Comparison of ENCODE assay signal across 21 cellular contexts in genomic region chr12:45611495-45611894, GRCh38.
A peak's percentile ranks its signal among the peaks of the same experiment; 100 is the strongest.
DNase-seq lines count a peak whose midpoint lies in the region; ATAC-seq, FAIRE-seq and TF ChIP-seq lines count a peak whose summit lies in the region.
"Had no signal": no experiment of that assay in that cellular context is flagged by ENCODE, and none has a peak within 500 bp of the region (broad histone marks: within the 10 kb centered on the region; RNA-seq: fewer than 3 reads in every experiment).

No MANE protein-coding gene starts in this region.

- no peaks in the 10 kb centered on the region for H3K79me2 ChIP-seq in astrocyte (ENCODE audit: insufficient read depth, low read length)
- no peaks in the 10 kb centered on the region for H3K79me2 ChIP-seq in keratinocyte (ENCODE audit: control insufficient read depth, insufficient read depth, low read length)

- H3K9ac ChIP-seq in astrocyte (ENCODE audit: low read length) (no peak overlapping the region), keratinocyte (ENCODE audit: control insufficient read depth, extremely low read depth, insufficient read depth, low read length) (no peak overlapping the region)

- H4K20me1 ChIP-seq in astrocyte (ENCODE audit: insufficient read depth, low read length) (no peaks in the 10 kb centered on the region), keratinocyte (ENCODE audit: control insufficient read depth, extremely low read depth, insufficient read depth, low read length) (no peaks in the 10 kb centered on the region)

- peak overlapping the region; percentile 78 to 89 for H3K27ac Mint-ChIP-seq in natural killer cell treated with Interleukin-12 subunit alpha and Interleukin-12 subunit beta and Interleukin-15 and Interleukin-18, amount 100 ng/mL, for 72 hours
- no peak overlapping the region for H3K27ac Mint-ChIP-seq in natural killer cell
- H3K27ac Mint-ChIP-seq in astrocyte (ENCODE audit: unreplicated experiment), result no peak overlapping the region
- H3K27ac Mint-ChIP-seq: activated CD8-positive, alpha-beta T cell treated with anti-CD3 and anti-CD28 coated beads, Interleukin-2, amount 10 ng/mL, durations not matched to agents 7 days and 5 days had no signal

- no peaks in the 10 kb centered on the region for H3K27me3 Mint-ChIP-seq in natural killer cell treated with Interleukin-12 subunit alpha and Interleukin-12 subunit beta and Interleukin-15 and Interleukin-18, amount 100 ng/mL, for 72 hours
- H3K27me3 Mint-ChIP-seq in natural killer cell (ENCODE audit: low read depth in 2 of 2) (peaks cover 4 to 9% of the 10 kb centered on the region in 2 donors), astrocyte (ENCODE audit: low read depth, unreplicated experiment) (no peaks in the 10 kb centered on the region)

- H3K4me1 Mint-ChIP-seq in natural killer cell treated with Interleukin-12 subunit alpha and Interleukin-12 subunit beta and Interleukin-15 and Interleukin-18, amount 100 ng/mL, for 72 hours (ENCODE audit: low read depth in 2 of 2), result peaks cover 47 to 55% of the 10 kb centered on the region in 2 donors
- H3K4me1 Mint-ChIP-seq in natural killer cell, result peaks cover 0 to 7% of the 10 kb centered on the region in 2 donors
- H3K4me1 Mint-ChIP-seq in astrocyte (ENCODE audit: low read depth, unreplicated experiment), result peaks cover 17% of the 10 kb centered on the region

- no peak for ATAC-seq in natural killer cell treated with Interleukin-12 subunit alpha and Interleukin-12 subunit beta and Interleukin-15 and Interleukin-18, amount 100 ng/mL, for 72 hours
- ATAC-seq in natural killer cell, result no peak
- no peak for ATAC-seq in thoracic aorta (ENCODE audit: insufficient number of reproducible peaks, low FRiP score, low read depth)
- ATAC-seq in upper lobe of right lung, result no peak
- no peak for ATAC-seq in HG03039 (IDR thresholded peaks at IDR 0.05; ENCODE audit: unreplicated experiment)
- ATAC-seq: activated CD8-positive, alpha-beta T cell treated with anti-CD3 and anti-CD28 coated beads, Interleukin-2, amount 10 ng/mL, durations not matched to agents 7 days and 5 days had no signal

- intact Hi-C loops in natural killer cell (cut with micrococcal nuclease) (no loop called here), upper lobe of right lung (cut with DNase I) (no loop called here)

- H3K27me3 ChIP-seq in astrocyte (ENCODE audit: insufficient read depth, low read length) (no peaks in the 10 kb centered on the region), keratinocyte (ENCODE audit: control insufficient read depth, extremely low read depth, insufficient read depth, low read length) (no peaks in the 10 kb centered on the region), thoracic aorta (replicated peaks; ENCODE audit: insufficient read depth) (no peaks in the 10 kb centered on the region), upper lobe of right lung (peaks cover 10% of the 10 kb centered on the region)
- H3K27me3 ChIP-seq: adrenal gland had no signal

- H3K9me1 ChIP-seq in keratinocyte (ENCODE audit: control insufficient read depth, extremely low read depth, insufficient read depth, low read length), result no peaks in the 10 kb centered on the region

- H3K9me3 ChIP-seq in astrocyte (ENCODE audit: insufficient read depth, low read depth, low read length) (no peaks in the 10 kb centered on the region), keratinocyte (ENCODE audit: control insufficient read depth, low read depth, low read length) (no peaks in the 10 kb centered on the region), thoracic aorta (no peaks in the 10 kb centered on the region), upper lobe of right lung (no peaks in the 10 kb centered on the region)
- H3K9me3 ChIP-seq: adrenal gland, HAP-1, spleen had no signal

- no peak for DNase-seq in natural killer cell treated with Interleukin-12 subunit alpha and Interleukin-12 subunit beta and Interleukin-15 and Interleukin-18, amount 100 ng/mL, for 72 hours (ENCODE audit: low spot score)
- DNase-seq in natural killer cell (no peak), astrocyte (ENCODE audit: low read depth) (no peak), keratinocyte (ENCODE audit: low read depth, low spot score) (no peak), thoracic aorta (ENCODE audit: low spot score) (no peak), upper lobe of right lung (no peak), MV-4-11 (lab: John Stamatoyannopoulos, UW) (no peak)
- DNase-seq: activated CD8-positive, alpha-beta T cell treated with anti-CD3 and anti-CD28 coated beads, Interleukin-2, amount 10 ng/mL, durations not matched to agents 7 days and 5 days; activated gamma-delta T cell treated with Interleukin-2 at 50 U/mL for 16 hours; adrenal gland; MM.1S; NCI-H1436 treated with DMSO at 0.1 percent for 48 hours; NCI-H524; SHP77; spleen; stimulated activated CD4-positive, alpha-beta T cell treated with anti-CD3 and anti-CD28 coated beads, Interleukin-4, amount 100 ng/mL, for 1 hour; stimulated activated naive CD4-positive, alpha-beta T cell; SW 1271 had no signal

- H3K36me3 ChIP-seq in astrocyte (ENCODE audit: insufficient read depth, low read length) (no peaks in the 10 kb centered on the region), keratinocyte (ENCODE audit: control insufficient read depth in 2 of 2, extremely low read depth in 1 of 2, insufficient read depth in 2 of 2, low read length in 2 of 2) (no peaks in the 10 kb centered on the region), thoracic aorta (no peaks in the 10 kb centered on the region), upper lobe of right lung (no peaks in the 10 kb centered on the region)
- H3K36me3 ChIP-seq: adrenal gland, HAP-1, spleen had no signal

- no peak for FAIRE-seq in astrocyte (lab: Jason Lieb, UNC)
- FAIRE-seq in keratinocyte (lab: Jason Lieb, UNC), result no peak

- H3K9me3 Mint-ChIP-seq in natural killer cell treated with Interleukin-12 subunit alpha and Interleukin-12 subunit beta and Interleukin-15 and Interleukin-18, amount 100 ng/mL, for 72 hours, result no peaks in the 10 kb centered on the region
- no peaks in the 10 kb centered on the region for H3K9me3 Mint-ChIP-seq in natural killer cell
- no peaks in the 10 kb centered on the region for H3K9me3 Mint-ChIP-seq in astrocyte (ENCODE audit: unreplicated experiment)

- H3K36me3 Mint-ChIP-seq in natural killer cell treated with Interleukin-12 subunit alpha and Interleukin-12 subunit beta and Interleukin-15 and Interleukin-18, amount 100 ng/mL, for 72 hours, result no peaks in the 10 kb centered on the region
- no peaks in the 10 kb centered on the region for H3K36me3 Mint-ChIP-seq in natural killer cell
- no peaks in the 10 kb centered on the region for H3K36me3 Mint-ChIP-seq in astrocyte (ENCODE audit: low read depth, unreplicated experiment)

- H3K27ac ChIP-seq in astrocyte (ENCODE audit: low read depth, low read length) (no peak overlapping the region), keratinocyte (ENCODE audit: control insufficient read depth, insufficient read depth, low read length) (no peak overlapping the region), thoracic aorta (no peak overlapping the region), upper lobe of right lung (no peak overlapping the region)
- H3K27ac ChIP-seq: adrenal gland, HL-60, spleen had no signal

- dilution Hi-C loops in keratinocyte (cut with MboI; ENCODE audit: extremely low pct_ligation_motif_present, low sequenced_read_pairs), result no loop called here

- H3K4me3 Mint-ChIP-seq in natural killer cell treated with Interleukin-12 subunit alpha and Interleukin-12 subunit beta and Interleukin-15 and Interleukin-18, amount 100 ng/mL, for 72 hours, result peak overlapping the region; percentile 40
- no peak overlapping the region for H3K4me3 Mint-ChIP-seq in natural killer cell
- H3K4me3 Mint-ChIP-seq in astrocyte (ENCODE audit: unreplicated experiment), result no peak overlapping the region
- H3K4me3 Mint-ChIP-seq: activated CD8-positive, alpha-beta T cell treated with anti-CD3 and anti-CD28 coated beads, Interleukin-2, amount 10 ng/mL, durations not matched to agents 7 days and 5 days had no signal

- H3K4me2 ChIP-seq in astrocyte (ENCODE audit: low read length) (peak overlapping the region; percentile 53), keratinocyte (ENCODE audit: control insufficient read depth, extremely low read depth, insufficient read depth, low read depth, low read length) (peak overlapping the region; percentile 31)

- H3K4me3 ChIP-seq in astrocyte (ENCODE audit: insufficient read depth, low read depth, low read length) (no peak overlapping the region), keratinocyte (ENCODE audit: control insufficient read depth in 2 of 3, extremely low read depth in 1 of 3, insufficient read depth in 2 of 3, low read depth in 1 of 3, low read length in 3 of 3) (no peak overlapping the region), thoracic aorta (peak overlapping the region; percentile 55), upper lobe of right lung (no peak overlapping the region)
- H3K4me3 ChIP-seq: adrenal gland, HAP-1 had no signal

- TF ChIP-seq CTCF in natural killer cell (IDR thresholded peaks at IDR 0.05) (no peak), astrocyte (IDR thresholded peaks at IDR 0.05; ENCODE audit: insufficient read depth, low read depth, low read length) (no peak), keratinocyte (optimal IDR thresholded peaks at IDR 0.05 in 1 of 3, IDR thresholded peaks at IDR 0.05 in 1 of 3, conservative IDR thresholded peaks at IDR 0.05 in 1 of 3; ENCODE audit: extremely low read depth in 1 of 3, insufficient read depth in 2 of 3, low read length in 3 of 3) (no peak), thoracic aorta (IDR thresholded peaks at IDR 0.05) (no peak), upper lobe of right lung (IDR thresholded peaks at IDR 0.05) (no peak)

- peak overlapping the region; percentile 28 for H2AFZ ChIP-seq in astrocyte (ENCODE audit: low read depth, low read length)
- peak overlapping the region; percentile 42 for H2AFZ ChIP-seq in keratinocyte (ENCODE audit: control insufficient read depth, low read length)

- H3K4me1 ChIP-seq in astrocyte (ENCODE audit: insufficient read depth, low read length), result peaks cover 9% of the 10 kb centered on the region
- peaks cover 10% of the 10 kb centered on the region for H3K4me1 ChIP-seq in keratinocyte (ENCODE audit: control insufficient read depth, extremely low read depth, insufficient read depth, low read length)
- H3K4me1 ChIP-seq in thoracic aorta (ENCODE audit: control insufficient read depth in 1 of 2, low read depth in 2 of 2), result no peaks in the 10 kb centered on the region
- no peaks in the 10 kb centered on the region for H3K4me1 ChIP-seq in upper lobe of right lung
- H3K4me1 ChIP-seq: adrenal gland had no signal

Comparison
In these comparisons a context has a peak if more than half of its experiments do, and no peak if none do; other contexts are left out.
1. H3K27ac Mint-ChIP-seq: peak in natural killer cell treated with Interleukin-12 subunit alpha and Interleukin-12 subunit beta and Interleukin-15 and Interleukin-18, amount 100 ng/mL, for 72 hours (2 of 2); none in natural killer cell (0 of 2) and astrocyte (single experiment).